ENCODE assay signal across 8 cellular contexts in the genomic region with DNA sequence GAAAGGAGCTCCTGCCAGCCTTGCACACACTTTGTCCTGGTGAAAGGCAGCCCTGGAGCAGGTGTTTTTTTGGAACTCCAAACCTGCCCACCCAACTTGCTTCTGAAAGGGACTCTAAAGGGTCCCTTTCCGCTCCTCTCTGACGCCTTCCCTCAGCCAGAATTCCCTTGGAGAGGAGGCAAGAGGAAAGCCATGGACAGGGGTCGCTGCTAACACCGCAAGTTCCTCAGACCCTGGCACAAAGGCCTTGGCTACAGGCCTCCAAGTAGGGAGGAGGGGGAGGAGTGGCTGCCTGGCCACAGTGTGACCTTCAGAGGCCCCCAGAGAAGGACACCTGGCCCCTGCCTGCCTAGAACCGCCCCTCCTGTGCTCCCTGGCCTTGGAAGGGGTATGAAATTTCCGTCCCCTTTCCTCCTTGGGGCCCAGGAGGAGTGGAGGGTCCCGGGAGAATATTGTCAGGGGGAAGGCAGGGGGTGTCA. TPM values are rescaled to one million over a fixed set of nuclear protein-coding genes. Genes with fewer than 3 reads are reported as not detected.
DNase-seq lines count a peak whose midpoint lies in the region; ATAC-seq and FAIRE-seq lines count a peak whose summit lies in the region.

No MANE protein-coding gene starts in this region.

- H3K4me3 ChIP-seq in NT2/D1 (ENCODE audit: insufficient read length, low read depth), result peak overlapping the region; percentile 83
- peak overlapping the region; percentile 96 for H3K4me3 ChIP-seq in mesodermal cell (ENCODE audit: extremely low read depth, insufficient read depth, low read length, poor library complexity, severe bottlenecking)

- no peaks in the 10 kb centered on the region for H3K9me3 ChIP-seq in ES-I3 (ENCODE audit: control insufficient read depth, insufficient read depth, low read length)
- H3K9me3 ChIP-seq in NT2/D1 (ENCODE audit: insufficient read depth, low read length), result no peaks in the 10 kb centered on the region
- no peaks in the 10 kb centered on the region for H3K9me3 ChIP-seq in mesodermal cell (ENCODE audit: control insufficient read depth, low read length)

- no peak overlapping the region for H3K27ac ChIP-seq in mesodermal cell (ENCODE audit: low read depth, low read length, severe bottlenecking)

- no peak for ATAC-seq in GM19452 (IDR thresholded peaks at IDR 0.05; ENCODE audit: unreplicated experiment)

- H3K4me3 Mint-ChIP-seq in dendritic cell treated with granulocyte-macrophage colony-stimulating factor and Interleukin-4, amounts not matched to agents 40 ng/mL and 50 ng/mL, for 4 days, result peak overlapping the region; percentile 84

- H3K4me1 Mint-ChIP-seq in dendritic cell treated with granulocyte-macrophage colony-stimulating factor and Interleukin-4, amounts not matched to agents 40 ng/mL and 50 ng/mL, for 4 days (ENCODE audit: low read depth), result peaks cover 65% of the 10 kb centered on the region

- H3K36me3 ChIP-seq in ES-I3 (ENCODE audit: insufficient read depth, low read length) (no peaks in the 10 kb centered on the region; the same call in 1 of the 2 replicates), NT2/D1 (ENCODE audit: insufficient read depth, insufficient read length, low read length) (peaks cover 28% of the 10 kb centered on the region), mesodermal cell (ENCODE audit: control insufficient read depth, insufficient read depth, low read length) (peaks cover 19% of the 10 kb centered on the region)

- peak overlapping the region; percentile 94 for H3K9ac ChIP-seq in ES-I3 (ENCODE audit: low read depth, low read length)
- peak overlapping the region; percentile 81 for H3K9ac ChIP-seq in NT2/D1 (ENCODE audit: insufficient read length, low read depth)

- peaks cover 52% of the 10 kb centered on the region for H3K36me3 Mint-ChIP-seq in dendritic cell treated with granulocyte-macrophage colony-stimulating factor and Interleukin-4, amounts not matched to agents 40 ng/mL and 50 ng/mL, for 4 days (ENCODE audit: low read depth)

- peaks cover 11% of the 10 kb centered on the region for H3K27me3 Mint-ChIP-seq in dendritic cell treated with granulocyte-macrophage colony-stimulating factor and Interleukin-4, amounts not matched to agents 40 ng/mL and 50 ng/mL, for 4 days

- FAIRE-seq in urothelium cell line (lab: Jason Lieb, UNC), result no peak

- intact Hi-C loops in dendritic cell treated with granulocyte-macrophage colony-stimulating factor and Interleukin-4, amounts not matched to agents 40 ng/mL and 50 ng/mL, for 4 days (cut with micrococcal nuclease), result loop anchor here (1.0 to 5.0 kb wide), 3 partner anchors 47 to 285 kb away; no protein-coding TSS in a partner anchor

- no peaks in the 10 kb centered on the region for H3K9me3 Mint-ChIP-seq in dendritic cell treated with granulocyte-macrophage colony-stimulating factor and Interleukin-4, amounts not matched to agents 40 ng/mL and 50 ng/mL, for 4 days

- no peaks in the 10 kb centered on the region for H3K27me3 ChIP-seq in NT2/D1 (ENCODE audit: insufficient read depth, insufficient read length)

- 0 to 13% methylated on average over 1 to 3 of the region's 7 CpGs for WGBS in mesodermal cell (ENCODE audit: insufficient coverage in 2 of 2), 2 experiments

- DNase-seq in NT2/D1 (ENCODE audit: low read depth, low spot score), result no peak
- DNase-seq in urothelium cell line (ENCODE audit: low spot score), result peak; percentile 26
- DNase-seq in NCI-H2107 (lab: John Stamatoyannopoulos, UW), result no peak
- no peak for DNase-seq in NCI-H146 (lab: John Stamatoyannopoulos, UW)

- peaks cover 14% of the 10 kb centered on the region for H3K4me1 ChIP-seq in ES-I3 (ENCODE audit: insufficient read depth, low read length)
- peaks cover 20% of the 10 kb centered on the region for H3K4me1 ChIP-seq in NT2/D1 (ENCODE audit: insufficient read depth, insufficient read length)
- peaks cover 31% of the 10 kb centered on the region for H3K4me1 ChIP-seq in mesodermal cell (ENCODE audit: control insufficient read depth, insufficient read depth, low read length, poor library complexity, severe bottlenecking)

- H3K27ac Mint-ChIP-seq in dendritic cell treated with granulocyte-macrophage colony-stimulating factor and Interleukin-4, amounts not matched to agents 40 ng/mL and 50 ng/mL, for 4 days, result peak overlapping the region; percentile 90

RNA-seq across cellular contexts. Expression of gene VEGFA, which starts 2.6 kb away (rescaled TPM):
- 43.2 TPM for polyA plus RNA-seq in mesodermal cell (2013, experiment 1 of 2)
- 48.8 TPM for polyA plus RNA-seq in mesodermal cell (2013, experiment 2 of 2)
